Comparison of ENCODE assay signal across 1 cellular context in genomic region chr3:190701096-190701532, GRCh38.
TF ChIP-seq lines count a peak whose summit lies in the region.

No MANE protein-coding gene starts in this region.

TF ChIP-seq in HepG2, 621 proteins besides CTCF, POLR2A, EP300 and RAD21 (continued from another document):
- TF ChIP-seq ZBTB4 (CRISPR knock-in tag; IDR thresholded peaks at IDR 0.05; ENCODE audit: borderline replicate concordance), result no peak
- TF ChIP-seq BRCA1 (CRISPR knock-in tag; IDR thresholded peaks at IDR 0.05), result peak; percentile 34; the same call in 1 of the 2 replicates
- TF ChIP-seq PHB2 (IDR thresholded peaks at IDR 0.05; ENCODE audit: partially characterized antibody), result no peak
- TF ChIP-seq PCBP2 (optimal IDR thresholded peaks at IDR 0.05; ENCODE audit: low read depth, low read length, poor library complexity, severe bottlenecking), result no peak
- no peak for TF ChIP-seq RBM22 (optimal IDR thresholded peaks at IDR 0.05; ENCODE audit: low read length)
- peak; percentile 41; the same call in 1 of the 2 replicates for TF ChIP-seq CCDC6 (CRISPR knock-in tag; IDR thresholded peaks at IDR 0.05)
- TF ChIP-seq ZNF343 (CRISPR knock-in tag; IDR thresholded peaks at IDR 0.05), result no peak
- TF ChIP-seq ZNF256 (CRISPR knock-in tag; conservative IDR thresholded peaks at IDR 0.05), result no peak
- no peak for TF ChIP-seq ZNF605 (CRISPR knock-in tag; IDR thresholded peaks at IDR 0.05)
- no peak for TF ChIP-seq NONO (IDR thresholded peaks at IDR 0.05)
- TF ChIP-seq NONO (CRISPR knock-in tag; conservative IDR thresholded peaks at IDR 0.05), result no peak
- TF ChIP-seq KLF15 (CRISPR knock-in tag; IDR thresholded peaks at IDR 0.05; ENCODE audit: borderline replicate concordance), result no peak
- no peak; the same call in 1 of the 2 replicates for TF ChIP-seq ZNF782 (CRISPR knock-in tag; IDR thresholded peaks at IDR 0.05; ENCODE audit: borderline replicate concordance)
- TF ChIP-seq MIXL1 (CRISPR knock-in tag; IDR thresholded peaks at IDR 0.05), result no peak
- peak; percentile 90; the same call in 1 of the 2 replicates for TF ChIP-seq NCOR1 (IDR thresholded peaks at IDR 0.05; ENCODE audit: borderline replicate concordance, low read length)
- TF ChIP-seq ETV6 (CRISPR knock-in tag; conservative IDR thresholded peaks at IDR 0.05), result no peak
- no peak for TF ChIP-seq ZBTB46 (CRISPR knock-in tag; IDR thresholded peaks at IDR 0.05; ENCODE audit: borderline replicate concordance)
- no peak for TF ChIP-seq HIVEP1 (CRISPR knock-in tag; IDR thresholded peaks at IDR 0.05)
- TF ChIP-seq ZNF772 (CRISPR knock-in tag; IDR thresholded peaks at IDR 0.05), result peak; percentile 47; the same call in 1 of the 2 replicates
- TF ChIP-seq ZNF7 (CRISPR knock-in tag; IDR thresholded peaks at IDR 0.05), result no peak
- TF ChIP-seq ZNF598 (CRISPR knock-in tag; IDR thresholded peaks at IDR 0.05; ENCODE audit: borderline replicate concordance), result no peak
- TF ChIP-seq TERF1 (CRISPR knock-in tag; IDR thresholded peaks at IDR 0.05), result no peak
- peak; percentile 96 for TF ChIP-seq HNF4A (CRISPR knock-in tag; IDR thresholded peaks at IDR 0.05)
- TF ChIP-seq TBX2 (CRISPR knock-in tag; IDR thresholded peaks at IDR 0.05; ENCODE audit: borderline replicate concordance), result peak; percentile 36; the same call in 1 of the 2 replicates
- TF ChIP-seq TEAD2 (CRISPR knock-in tag; IDR thresholded peaks at IDR 0.05), result no peak
- TF ChIP-seq AKAP8 (CRISPR knock-in tag; IDR thresholded peaks at IDR 0.05), result no peak
- TF ChIP-seq ZMYM3 (CRISPR knock-in tag; IDR thresholded peaks at IDR 0.05), result no peak
- TF ChIP-seq ZNF776 (CRISPR knock-in tag; IDR thresholded peaks at IDR 0.05), result no peak
- peak; percentile 56; the same call in 1 of the 2 replicates for TF ChIP-seq ERF (CRISPR knock-in tag; IDR thresholded peaks at IDR 0.05)
